Comparison of ENCODE assay signal across 14 cellular contexts in genomic region chr3:22634450-22634849, GRCh38.
"Had no signal": no experiment of that assay in that cellular context is flagged by ENCODE, and none has a peak within 500 bp of the region (broad histone marks: within the 10 kb centered on the region; RNA-seq: fewer than 3 reads in every experiment).

No MANE protein-coding gene starts in this region.

- FAIRE-seq: astrocyte, bronchial epithelial cell, urothelium cell line had no signal

- ATAC-seq: effector memory CD8-positive, alpha-beta T cell; foreskin keratinocyte; naive thymus-derived CD8-positive, alpha-beta T cell had no signal

- DNase-seq: activated CD4-positive, alpha-beta T cell treated with anti-CD3 and anti-CD28 coated beads, Interleukin-2, amount 50 U/mL, for 48 hours; activated naive CD4-positive, alpha-beta T cell treated with anti-CD3 and anti-CD28 coated beads, Interleukin-2, amount 10 ng/mL, durations not matched to agents 7 days and 5 days; dermis blood vessel endothelial cell; effector memory CD8-positive, alpha-beta T cell; foreskin keratinocyte; mesenchymal stem cell; naive thymus-derived CD8-positive, alpha-beta T cell; stimulated activated CD4-positive, alpha-beta T cell treated with anti-CD3 and anti-CD28 coated beads, Interleukin-1b, Interleukin-23, amount 100 ng/mL, for 48 hours had no signal

- H3K9me3 ChIP-seq: neutrophil had no signal

- H3K36me3 ChIP-seq: neutrophil had no signal

- H3K27ac ChIP-seq: foreskin keratinocyte, neutrophil, parathyroid adenoma, VCaP had no signal

- H3K4me1 ChIP-seq: foreskin keratinocyte, parathyroid adenoma had no signal

- H3K9ac ChIP-seq: parathyroid adenoma had no signal

- H3K27me3 ChIP-seq: foreskin keratinocyte, neutrophil had no signal

- H2AFZ ChIP-seq: parathyroid adenoma had no signal
